In the genomic region with DNA sequence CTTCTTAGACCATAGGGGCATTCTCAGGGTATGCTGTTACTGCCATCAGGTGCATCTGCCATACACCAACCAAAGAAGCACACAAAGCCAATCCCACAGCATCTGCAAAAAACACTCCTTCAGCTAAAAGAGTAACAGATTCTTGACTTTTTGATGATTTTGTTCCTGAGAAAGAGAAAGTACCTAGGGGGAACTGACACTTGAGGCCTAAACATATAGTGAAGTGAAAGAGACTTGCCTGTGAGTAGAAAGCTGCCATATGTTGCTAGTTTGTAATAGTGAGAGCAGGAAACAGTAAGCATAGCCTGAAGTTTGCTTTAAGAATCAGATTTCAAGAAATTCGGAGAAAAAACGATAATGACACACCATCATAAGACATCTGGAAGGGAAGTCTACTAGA, we compare ENCODE assay signal across 13 cellular contexts.
A peak's percentile ranks its signal among the peaks of the same experiment; 100 is the strongest.
DNase-seq lines count a peak whose midpoint lies in the region; ATAC-seq and TF ChIP-seq lines count a peak whose summit lies in the region.
"Had no signal": no experiment of that assay in that cellular context is flagged by ENCODE, and none has a peak within 500 bp of the region (broad histone marks: within the 10 kb centered on the region; RNA-seq: fewer than 3 reads in every experiment).

No MANE protein-coding gene starts in this region.

- no peak overlapping the region for H2BK120ac ChIP-seq in neuronal stem cell (ENCODE audit: low read depth, low read length)

- peak; percentile 70 for DNase-seq in GM10248 (ENCODE audit: extremely low spot score)
- no peak for DNase-seq in posterior cingulate gyrus
- DNase-seq in neuronal stem cell (ENCODE audit: low spot score), result no peak
- no peak for DNase-seq in RWPE1 (ENCODE audit: low spot score)
- DNase-seq in SW480 (ENCODE audit: low spot score), result no peak
- DNase-seq: activated naive CD8-positive, alpha-beta T cell treated with anti-CD3 and anti-CD28 coated beads, Interleukin-2, amount 10 ng/mL, durations not matched to agents 7 days and 5 days; BE2C; islet precursor cell; NK-92 treated with Interleukin-12 subunit alpha and Interleukin-12 subunit beta, amount 100 ng/mL, for 24 hours; pancreas had no signal

- no peak overlapping the region for H3K4me2 ChIP-seq in neuronal stem cell (ENCODE audit: insufficient read depth, low read length, poor library complexity, severe bottlenecking)

- H3K36me3 ChIP-seq in neuronal stem cell (replicated peaks in 1 of 2; ENCODE audit: control insufficient read depth in 2 of 2, insufficient read depth in 2 of 2, low read length in 2 of 2), result no peaks in the 10 kb centered on the region
- H3K36me3 ChIP-seq: BE2C, pancreas had no signal

- no peaks in the 10 kb centered on the region for H3K79me1 ChIP-seq in neuronal stem cell (ENCODE audit: low read depth, low read length)

- H3K23ac ChIP-seq in neuronal stem cell (ENCODE audit: low read depth, low read length, poor library complexity), result no peak overlapping the region

- H3K18ac ChIP-seq in neuronal stem cell (ENCODE audit: low read length), result no peak overlapping the region

- no peak overlapping the region for H2BK5ac ChIP-seq in neuronal stem cell (ENCODE audit: low read length)

- H2AFZ ChIP-seq in neuronal stem cell (ENCODE audit: low read length), result no peak overlapping the region

- H4K91ac ChIP-seq in neuronal stem cell (ENCODE audit: low read depth, low read length, poor library complexity), result no peak overlapping the region

- intact Hi-C loops in posterior cingulate gyrus (cut with DNase I), result no loop called here

- H2AK5ac ChIP-seq in neuronal stem cell (ENCODE audit: low read depth, low read length), result no peak overlapping the region

- no peak overlapping the region for H3K14ac ChIP-seq in neuronal stem cell (ENCODE audit: low read length)

- no CpG with 5 or more reads among the region's 2 CpGs for WGBS in neuronal stem cell (ENCODE audit: extremely low coverage in 2 of 2, insufficient read length in 2 of 2, insufficient replicate concordance in 1 of 2), 2 donors

- H3K27ac ChIP-seq in neuronal stem cell (replicated peaks; ENCODE audit: low read length), result no peak overlapping the region
- H3K27ac ChIP-seq in RWPE1, result no peak overlapping the region
- H3K27ac ChIP-seq: pancreas had no signal

- H3K9me3 ChIP-seq in neuronal stem cell (replicated peaks in 1 of 2; ENCODE audit: control insufficient read depth in 2 of 2, insufficient read depth in 1 of 2, low read depth in 1 of 2, low read length in 2 of 2), result peaks cover 0 to 11% of the 10 kb centered on the region in 2 donors
- H3K9me3 ChIP-seq: BE2C, pancreas had no signal

- TF ChIP-seq CTCF in GM10248 (IDR thresholded peaks at IDR 0.05; ENCODE audit: control extremely low read depth, extremely low read depth, low read depth, missing control alignments) (no peak), RWPE1 (conservative IDR thresholded peaks at IDR 0.05; ENCODE audit: low read depth) (no peak)

- ATAC-seq in GM19035 (IDR thresholded peaks at IDR 0.05; ENCODE audit: unreplicated experiment), result peak; percentile 98
- peak; percentile 97 for ATAC-seq in HG02642 (IDR thresholded peaks at IDR 0.05; ENCODE audit: poor library complexity, unreplicated experiment)
- peak; percentile 96 for ATAC-seq in HG03469 (IDR thresholded peaks at IDR 0.05; ENCODE audit: unreplicated experiment)

- peaks cover 0 to 2% of the 10 kb centered on the region in 2 donors for H3K4me1 ChIP-seq in neuronal stem cell (ENCODE audit: control insufficient read depth in 2 of 2, insufficient read depth in 1 of 2, low read depth in 1 of 2, low read length in 2 of 2)
- H3K4me1 ChIP-seq: BE2C, pancreas had no signal

- H4K8ac ChIP-seq in neuronal stem cell (ENCODE audit: low read depth, low read length), result no peak overlapping the region

- H2BK15ac ChIP-seq in neuronal stem cell (ENCODE audit: low read length), result no peak overlapping the region

- POLR2A ChIA-PET in GM10248 (lab: Yijun Ruan, JAX) (interaction anchor here (0.6 to 0.7 kb wide), 2 partner anchors 9 to 1265 kb away, joined by 3 to 10 read pairs; no protein-coding TSS in a partner anchor), RWPE1 (lab: Yijun Ruan, JAX; ENCODE audit: low non-redundant PET) (no interaction called here)

- H3K4me3 ChIP-seq in neuronal stem cell (ENCODE audit: low read length in 2 of 2), result no peak overlapping the region
- H3K4me3 ChIP-seq: pancreas had no signal

- no peak overlapping the region for H3K9ac ChIP-seq in neuronal stem cell (ENCODE audit: low read depth, low read length, poor library complexity)

- H2BK12ac ChIP-seq in neuronal stem cell (ENCODE audit: low read length), result no peak overlapping the region

- no peaks in the 10 kb centered on the region for H3K27me3 ChIP-seq in neuronal stem cell (ENCODE audit: control insufficient read depth in 3 of 3, insufficient read depth in 3 of 3, low read depth in 1 of 3, low read length in 3 of 3)
- H3K27me3 ChIP-seq: BE2C, pancreas had no signal

- CTCF ChIA-PET in GM10248 (lab: Yijun Ruan, JAX), result interaction anchor here (1.0 to 1.7 kb wide), 5 partner anchors 9 to 249 kb away, joined by 3 read pairs; no protein-coding TSS in a partner anchor
- CTCF ChIA-PET in RWPE1 (lab: Yijun Ruan, JAX), result no interaction called here

- no peak overlapping the region for H3K4ac ChIP-seq in neuronal stem cell (ENCODE audit: low read length)
